Comparison of ENCODE assay signal across 13 cellular contexts in genomic region chr15:60535265-60535664, GRCh38.
"Had no signal": no experiment of that assay in that cellular context is flagged by ENCODE, and none has a peak within 500 bp of the region (broad histone marks: within the 10 kb centered on the region; RNA-seq: fewer than 3 reads in every experiment).

No MANE protein-coding gene starts in this region.

- H3K4me3 Mint-ChIP-seq: stimulated activated memory B cell treated with anti-CD40 and anti-IgM and Interleukin-4, amounts not matched to agents 10 μg/mL and 1 μg/mL and 100 μg/mL, for 72 hours had no signal

- H3K4me1 ChIP-seq: left lung had no signal

- DNase-seq: activated CD4-positive, CD25-positive, alpha-beta regulatory T cell treated with anti-CD3 and anti-CD28 coated beads, Interleukin-2, amount 50 U/mL, for 72 hours; activated gamma-delta T cell; esophagus squamous epithelium; left lung; mammary epithelial cell; naive thymus-derived CD4-positive, alpha-beta T cell; posterior cingulate gyrus; T-helper 9 cell; tibial artery; uterus had no signal

- H3K36me3 Mint-ChIP-seq: stimulated activated memory B cell treated with anti-CD40 and anti-IgM and Interleukin-4, amounts not matched to agents 10 μg/mL and 1 μg/mL and 100 μg/mL, for 72 hours had no signal

- H3K27me3 Mint-ChIP-seq: naive thymus-derived CD4-positive, alpha-beta T cell; stimulated activated memory B cell treated with anti-CD40 and anti-IgM and Interleukin-4, amounts not matched to agents 10 μg/mL and 1 μg/mL and 100 μg/mL, for 72 hours had no signal

- H3K4me3 ChIP-seq: esophagus squamous epithelium, hepatocyte, left lung, tibial artery, uterus had no signal

- H3K36me3 ChIP-seq: left lung, uterus had no signal

- H3K9me3 Mint-ChIP-seq: activated naive CD4-positive, alpha-beta T cell treated with anti-CD3 and anti-CD28 coated beads, Interleukin-2, amount 50 U/mL, for 72 hours; naive thymus-derived CD4-positive, alpha-beta T cell; stimulated activated memory B cell treated with anti-CD40 and anti-IgM and Interleukin-4, amounts not matched to agents 10 μg/mL and 1 μg/mL and 100 μg/mL, for 72 hours had no signal

- H3K9me3 ChIP-seq: esophagus squamous epithelium, left lung, tibial artery, uterus had no signal

- H3K4me1 Mint-ChIP-seq: stimulated activated memory B cell treated with anti-CD40 and anti-IgM and Interleukin-4, amounts not matched to agents 10 μg/mL and 1 μg/mL and 100 μg/mL, for 72 hours had no signal

- H3K27ac Mint-ChIP-seq: activated naive CD4-positive, alpha-beta T cell treated with anti-CD3 and anti-CD28 coated beads, Interleukin-2, amount 50 U/mL, for 72 hours; stimulated activated memory B cell treated with anti-CD40 and anti-IgM and Interleukin-4, amounts not matched to agents 10 μg/mL and 1 μg/mL and 100 μg/mL, for 72 hours had no signal

- H3K27ac ChIP-seq: esophagus squamous epithelium, hepatocyte, left lung, tibial artery, uterus had no signal

- H3K27me3 ChIP-seq: esophagus squamous epithelium, hepatocyte, left lung, tibial artery, uterus had no signal

- ATAC-seq: activated naive CD4-positive, alpha-beta T cell treated with anti-CD3 and anti-CD28 coated beads, Interleukin-2, amount 50 U/mL, for 72 hours; left lung; naive thymus-derived CD4-positive, alpha-beta T cell; stimulated activated memory B cell treated with anti-CD40 and anti-IgM and Interleukin-4, amounts not matched to agents 10 μg/mL and 1 μg/mL and 100 μg/mL, for 72 hours had no signal
